In genomic region chr4:143369556-143369955, GRCh38 we compare ENCODE assay signal across 15 cellular contexts.
"Had no signal": no experiment of that assay in that cellular context is flagged by ENCODE, and none has a peak within 500 bp of the region (broad histone marks: within the 10 kb centered on the region; RNA-seq: fewer than 3 reads in every experiment).

No MANE protein-coding gene starts in this region.

- H3K27ac ChIP-seq: body of pancreas, SK-N-MC, suprapubic skin, WERI-Rb-1 had no signal

- H3K4me3 ChIP-seq: adrenal gland, body of pancreas, SK-N-MC, suprapubic skin had no signal

- DNase-seq: activated CD4-positive, alpha-beta T cell treated with anti-CD3 and anti-CD28 coated beads for 36 hours; activated naive CD4-positive, alpha-beta T cell treated with anti-CD3 and anti-CD28 coated beads, Interleukin-2, amount 50 U/mL, for 16 hours; body of pancreas; cerebellar nuclear complex; hypothalamus; kidney glomerular epithelial cell; natural killer cell; nucleus accumbens; stimulated activated CD4-positive, alpha-beta T cell treated with anti-CD3 and anti-CD28 coated beads, Interleukin-12 subunit alpha, Interleukin-12 subunit beta, amount 100 ng/mL, for 4 hours; stimulated activated naive CD8-positive, alpha-beta T cell treated with anti-CD3 and anti-CD28 coated beads, Interleukin-15, Interleukin-2, amounts not matched to agents 100 U/mL and 50 U/mL, for 24 hours; T-helper 1 cell; WERI-Rb-1 had no signal

- ATAC-seq: activated CD4-positive, alpha-beta T cell treated with anti-CD3 and anti-CD28 coated beads for 36 hours; body of pancreas; natural killer cell; stimulated activated naive CD8-positive, alpha-beta T cell treated with anti-CD3 and anti-CD28 coated beads, Interleukin-15, Interleukin-2, amounts not matched to agents 100 U/mL and 50 U/mL, for 24 hours had no signal
